2 cellular contexts compared by ENCODE assay signal in the genomic region with DNA sequence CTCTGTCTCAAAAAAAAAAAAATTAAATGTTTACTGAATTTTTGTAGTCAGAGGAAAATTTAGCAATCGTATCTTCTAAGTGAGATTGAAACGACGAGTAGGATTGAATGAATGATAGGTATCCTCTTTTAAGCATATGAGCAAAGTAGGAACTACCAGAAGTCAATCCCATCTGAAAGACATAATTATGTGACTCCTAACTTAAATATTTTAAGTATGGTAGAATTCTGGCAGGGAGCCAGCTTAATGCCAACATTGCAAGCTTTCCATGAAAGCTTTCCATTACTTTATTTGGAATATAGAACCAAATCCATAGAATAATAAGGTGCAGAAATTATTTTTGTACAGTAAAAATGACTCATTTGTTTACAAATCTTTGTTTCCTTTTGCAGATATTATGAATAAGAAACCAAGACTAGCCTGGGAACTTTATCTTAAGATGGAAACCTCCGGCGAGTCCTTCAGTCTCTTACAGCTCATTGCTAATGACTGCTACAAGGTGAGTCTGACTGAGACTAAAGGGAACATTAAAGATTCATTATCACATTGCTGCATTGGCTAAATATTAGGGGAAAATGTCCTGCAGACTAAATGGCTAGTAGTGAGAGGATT.
A peak's percentile ranks its signal among the peaks of the same experiment; 100 is the strongest.
TF ChIP-seq lines count a peak whose summit lies in the region.

No MANE protein-coding gene starts in this region.

TF ChIP-seq in SK-N-SH treated with all-trans-retinoic acid at 6 μM for 48 hours, 23 proteins besides CTCF, POLR2A, EP300 and RAD21:
- TF ChIP-seq GLIS3 (CRISPR knock-in tag; IDR thresholded peaks at IDR 0.05) = no peak
- TF ChIP-seq, protein P1, sequence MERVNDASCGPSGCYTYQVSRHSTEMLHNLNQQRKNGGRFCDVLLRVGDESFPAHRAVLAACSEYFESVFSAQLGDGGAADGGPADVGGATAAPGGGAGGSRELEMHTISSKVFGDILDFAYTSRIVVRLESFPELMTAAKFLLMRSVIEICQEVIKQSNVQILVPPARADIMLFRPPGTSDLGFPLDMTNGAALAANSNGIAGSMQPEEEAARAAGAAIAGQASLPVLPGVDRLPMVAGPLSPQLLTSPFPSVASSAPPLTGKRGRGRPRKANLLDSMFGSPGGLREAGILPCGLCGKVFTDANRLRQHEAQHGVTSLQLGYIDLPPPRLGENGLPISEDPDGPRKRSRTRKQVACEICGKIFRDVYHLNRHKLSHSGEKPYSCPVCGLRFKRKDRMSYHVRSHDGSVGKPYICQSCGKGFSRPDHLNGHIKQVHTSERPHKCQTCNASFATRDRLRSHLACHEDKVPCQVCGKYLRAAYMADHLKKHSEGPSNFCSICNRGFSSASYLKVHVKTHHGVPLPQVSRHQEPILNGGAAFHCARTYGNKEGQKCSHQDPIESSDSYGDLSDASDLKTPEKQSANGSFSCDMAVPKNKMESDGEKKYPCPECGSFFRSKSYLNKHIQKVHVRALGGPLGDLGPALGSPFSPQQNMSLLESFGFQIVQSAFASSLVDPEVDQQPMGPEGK (CRISPR knock-in tag; IDR thresholded peaks at IDR 0.05; ENCODE audit: borderline replicate concordance) = no peak
- no peak for TF ChIP-seq RARB (CRISPR knock-in tag; IDR thresholded peaks at IDR 0.05)
- TF ChIP-seq ZNF8 (CRISPR knock-in tag; IDR thresholded peaks at IDR 0.05) = no peak
- TF ChIP-seq PPARA (CRISPR knock-in tag; IDR thresholded peaks at IDR 0.05; ENCODE audit: borderline replicate concordance) = no peak
- TF ChIP-seq, protein P2, sequence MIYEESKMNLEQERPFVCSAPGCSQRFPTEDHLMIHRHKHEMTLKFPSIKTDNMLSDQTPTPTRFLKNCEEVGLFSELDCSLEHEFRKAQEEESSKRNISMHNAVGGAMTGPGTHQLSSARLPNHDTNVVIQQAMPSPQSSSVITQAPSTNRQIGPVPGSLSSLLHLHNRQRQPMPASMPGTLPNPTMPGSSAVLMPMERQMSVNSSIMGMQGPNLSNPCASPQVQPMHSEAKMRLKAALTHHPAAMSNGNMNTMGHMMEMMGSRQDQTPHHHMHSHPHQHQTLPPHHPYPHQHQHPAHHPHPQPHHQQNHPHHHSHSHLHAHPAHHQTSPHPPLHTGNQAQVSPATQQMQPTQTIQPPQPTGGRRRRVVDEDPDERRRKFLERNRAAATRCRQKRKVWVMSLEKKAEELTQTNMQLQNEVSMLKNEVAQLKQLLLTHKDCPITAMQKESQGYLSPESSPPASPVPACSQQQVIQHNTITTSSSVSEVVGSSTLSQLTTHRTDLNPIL (CRISPR knock-in tag; IDR thresholded peaks at IDR 0.05; ENCODE audit: low read depth) = no peak
- no peak for TF ChIP-seq ESRRG (CRISPR knock-in tag; IDR thresholded peaks at IDR 0.05)
- TF ChIP-seq OSR1 (CRISPR knock-in tag; IDR thresholded peaks at IDR 0.05) = no peak
- no peak for TF ChIP-seq SNAI2 (CRISPR knock-in tag; IDR thresholded peaks at IDR 0.05)
- TF ChIP-seq TCF4 (CRISPR knock-in tag; IDR thresholded peaks at IDR 0.05; ENCODE audit: borderline replicate concordance) = no peak
- no peak for TF ChIP-seq ZC3H10 (CRISPR knock-in tag; IDR thresholded peaks at IDR 0.05)
- no peak for TF ChIP-seq BACH2 (CRISPR knock-in tag; IDR thresholded peaks at IDR 0.05; ENCODE audit: borderline replicate concordance)
- TF ChIP-seq ZFP3 (CRISPR knock-in tag; IDR thresholded peaks at IDR 0.05) = no peak
- TF ChIP-seq, protein P3, sequence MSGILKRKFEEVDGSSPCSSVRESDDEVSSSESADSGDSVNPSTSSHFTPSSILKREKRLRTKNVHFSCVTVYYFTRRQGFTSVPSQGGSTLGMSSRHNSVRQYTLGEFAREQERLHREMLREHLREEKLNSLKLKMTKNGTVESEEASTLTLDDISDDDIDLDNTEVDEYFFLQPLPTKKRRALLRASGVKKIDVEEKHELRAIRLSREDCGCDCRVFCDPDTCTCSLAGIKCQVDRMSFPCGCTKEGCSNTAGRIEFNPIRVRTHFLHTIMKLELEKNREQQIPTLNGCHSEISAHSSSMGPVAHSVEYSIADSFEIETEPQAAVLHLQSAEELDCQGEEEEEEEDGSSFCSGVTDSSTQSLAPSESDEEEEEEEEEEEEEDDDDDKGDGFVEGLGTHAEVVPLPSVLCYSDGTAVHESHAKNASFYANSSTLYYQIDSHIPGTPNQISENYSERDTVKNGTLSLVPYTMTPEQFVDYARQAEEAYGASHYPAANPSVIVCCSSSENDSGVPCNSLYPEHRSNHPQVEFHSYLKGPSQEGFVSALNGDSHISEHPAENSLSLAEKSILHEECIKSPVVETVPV (CRISPR knock-in tag; IDR thresholded peaks at IDR 0.05) = no peak
- TF ChIP-seq ZNF70 (CRISPR knock-in tag; IDR thresholded peaks at IDR 0.05) = no peak
- TF ChIP-seq ARNTL (CRISPR knock-in tag; IDR thresholded peaks at IDR 0.05; ENCODE audit: borderline replicate concordance, low read depth) = no peak
- TF ChIP-seq CSDC2 (CRISPR knock-in tag; IDR thresholded peaks at IDR 0.05) = no peak
TF ChIP-seq in SK-N-SH treated with all-trans-retinoic acid at 6 μM for 48 hours: peak in this region for 0.

TF ChIP-seq in endothelial cell of umbilical vein, 7 proteins besides CTCF, POLR2A, EP300 and RAD21:
- TF ChIP-seq, protein P4, sequence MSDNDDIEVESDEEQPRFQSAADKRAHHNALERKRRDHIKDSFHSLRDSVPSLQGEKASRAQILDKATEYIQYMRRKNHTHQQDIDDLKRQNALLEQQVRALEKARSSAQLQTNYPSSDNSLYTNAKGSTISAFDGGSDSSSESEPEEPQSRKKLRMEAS (IDR thresholded peaks at IDR 0.05; ENCODE audit: insufficient read depth, insufficient read length) = no peak
- peak; percentile 1 for TF ChIP-seq JUN (IDR thresholded peaks at IDR 0.05; ENCODE audit: borderline replicate concordance, insufficient read depth, insufficient read length, low read depth)
- no peak for TF ChIP-seq GATA2 (IDR thresholded peaks at IDR 0.05; ENCODE audit: insufficient read depth, insufficient read length, low read depth, low read length)
